29 cellular contexts compared by ENCODE assay signal in the genomic region with DNA sequence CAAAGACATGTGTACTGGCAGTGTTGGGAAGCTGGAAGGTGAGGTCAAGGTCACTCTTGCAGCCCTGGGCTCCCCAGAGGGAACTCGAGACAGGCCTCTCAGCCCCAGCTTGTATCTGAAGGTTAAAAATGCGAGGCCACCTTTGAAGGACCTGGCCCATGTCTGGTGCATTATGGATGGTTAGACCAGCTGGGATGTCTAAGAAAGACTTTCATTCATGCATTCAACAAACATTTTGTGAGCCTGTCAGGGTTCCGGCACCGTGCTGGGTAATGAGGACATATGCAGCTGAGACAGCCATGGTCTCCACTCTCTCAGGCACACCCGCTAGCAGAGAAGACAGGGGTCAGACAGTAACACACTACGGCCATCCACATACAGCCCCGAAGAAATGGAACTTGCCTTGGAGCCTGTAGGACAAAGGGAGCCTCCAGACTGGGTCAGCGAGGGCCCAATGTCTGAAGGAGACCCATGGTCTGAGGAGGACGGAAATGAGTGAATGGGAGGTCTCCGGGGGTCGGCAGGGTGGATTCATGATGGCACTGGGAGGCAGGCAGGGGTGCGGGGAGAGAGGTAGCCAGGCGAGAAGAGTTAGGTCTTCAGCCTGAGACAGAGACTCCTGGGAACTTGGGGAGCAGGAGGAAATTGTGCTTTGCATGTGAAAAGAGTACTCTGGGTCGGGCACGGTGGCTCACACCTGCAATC. TPM values are rescaled to one million over a fixed set of nuclear protein-coding genes. Genes with fewer than 3 reads are reported as not detected.
"Had no signal": no experiment of that assay in that cellular context is flagged by ENCODE, and none has a peak within 500 bp of the region (broad histone marks: within the 10 kb centered on the region; RNA-seq: fewer than 3 reads in every experiment).

No MANE protein-coding gene starts in this region.

- H3K9ac ChIP-seq: neural progenitor cell had no signal

- H3K27ac Mint-ChIP-seq: memory B cell; natural killer cell treated with Interleukin-12 subunit alpha and Interleukin-12 subunit beta and Interleukin-15 and Interleukin-18, amount 100 ng/mL, for 72 hours; neural progenitor cell; progenitor cell of endocrine pancreas had no signal

- H3K9me3 Mint-ChIP-seq: natural killer cell treated with Interleukin-12 subunit alpha and Interleukin-12 subunit beta and Interleukin-15 and Interleukin-18, amount 100 ng/mL, for 72 hours had no signal

- H3K9me3 ChIP-seq: left lung, lower lobe of right lung, ovary, thoracic aorta, transverse colon had no signal

- H2AFZ ChIP-seq: neural progenitor cell had no signal

- H3K4me3 Mint-ChIP-seq: memory B cell; natural killer cell treated with Interleukin-12 subunit alpha and Interleukin-12 subunit beta and Interleukin-15 and Interleukin-18, amount 100 ng/mL, for 72 hours; neural progenitor cell had no signal

- H3K4me1 ChIP-seq: heart right ventricle, left lung, lower lobe of right lung, neural progenitor cell, stomach, transverse colon had no signal

- H3K36me3 Mint-ChIP-seq: memory B cell; natural killer cell treated with Interleukin-12 subunit alpha and Interleukin-12 subunit beta and Interleukin-15 and Interleukin-18, amount 100 ng/mL, for 72 hours; neural progenitor cell had no signal

- ATAC-seq: esophagus mucosa; heart right ventricle; left lung; lower lobe of right lung; natural killer cell treated with Interleukin-12 subunit alpha and Interleukin-12 subunit beta and Interleukin-15 and Interleukin-18, amount 100 ng/mL, for 72 hours; right cardiac atrium had no signal

- FAIRE-seq: endometrium, frontal cortex, keratinocyte, urothelium cell line had no signal

- H3K36me3 ChIP-seq: heart right ventricle, left lung, lower lobe of right lung, neural progenitor cell, ovary, stomach, thoracic aorta, transverse colon had no signal

- H3K4me2 ChIP-seq: neural progenitor cell had no signal

- H3K4me1 Mint-ChIP-seq: memory B cell, neural progenitor cell had no signal

- H3K27ac ChIP-seq: coronary artery, heart right ventricle, left lung, lower lobe of right lung, neural progenitor cell, ovary, stomach, thoracic aorta, transverse colon had no signal

- H3K4me3 ChIP-seq: coronary artery, heart right ventricle, left lung, lower lobe of right lung, neural progenitor cell, ovary, stomach, thoracic aorta, transverse colon had no signal

- H3K27me3 ChIP-seq: neural progenitor cell, ovary had no signal

- DNase-seq: effector memory CD4-positive, alpha-beta T cell; heart right ventricle; hypothalamus; lower lobe of right lung; midbrain; nucleus accumbens; right cardiac atrium; stimulated activated CD4-positive, alpha-beta T cell treated with anti-CD3 and anti-CD28 coated beads, Interleukin-2, amount 100 ng/mL, for 24 hours; stimulated activated CD4-positive, alpha-beta T cell treated with anti-CD3 and anti-CD28 coated beads, Interleukin-4, amount 100 ng/mL, for 4 hours; stimulated activated naive CD4-positive, alpha-beta T cell; stomach; substantia nigra; transverse colon had no signal

RNA-seq across cellular contexts. Expression of a gene that starts 19.0 kb away (rescaled TPM):
- total RNA-seq: esophagus mucosa; fibroblast of lung; glomerular endothelial cell; heart right ventricle; left lung; lower lobe of right lung; natural killer cell treated with Interleukin-12 subunit alpha and Interleukin-12 subunit beta and Interleukin-15 and Interleukin-18, amount 100 ng/mL, for 72 hours; progenitor cell of endocrine pancreas; right cardiac atrium; skeletal muscle tissue; stomach; thoracic aorta; transverse colon had no signal
- polyA plus RNA-seq: fibroblast of lung, heart right ventricle, keratinocyte, ovary, right cardiac atrium, stomach had no signal
